ENCODE assay signal across 9 cellular contexts in genomic region chr17:80941743-80942211, GRCh38. TPM values are rescaled to one million over a fixed set of nuclear protein-coding genes. Genes with fewer than 3 reads are reported as not detected.
DNase-seq lines count a peak whose midpoint lies in the region; ATAC-seq and TF ChIP-seq lines count a peak whose summit lies in the region.
"Had no signal": no experiment of that assay in that cellular context is flagged by ENCODE, and none has a peak within 500 bp of the region (broad histone marks: within the 10 kb centered on the region; RNA-seq: fewer than 3 reads in every experiment).

No MANE protein-coding gene starts in this region.

- dilution Hi-C loops in mammary epithelial cell (cut with HindIII; ENCODE audit: low sequenced_read_pairs) = no loop called here

- 95% methylated on average over 20 of the region's 28 CpGs for WGBS in mammary epithelial cell (ENCODE audit: low coverage, missing lambda C conversion rate)

- in situ Hi-C loops in mammary epithelial cell (cut with MboI; ENCODE audit: low sequenced_read_pairs in 2 of 2) = no loop called here

- no peak overlapping the region for H3K27ac ChIP-seq in mammary epithelial cell (ENCODE audit: insufficient read depth, low read depth, low read length)
- H3K27ac ChIP-seq: WERI-Rb-1 had no signal

- DNase-seq in CD14-positive monocyte (ENCODE audit: low spot score) (peak; percentile 22), inferior parietal cortex (ENCODE audit: extremely low spot score) (peak; percentile 8), mammary epithelial cell (no peak), dermis blood vessel endothelial cell (no peak), cerebellum (ENCODE audit: low spot score) (no peak), mesothelial cell of epicardium (ENCODE audit: low spot score in 2 of 2, unreplicated experiment in 2 of 2) (no peak)
- DNase-seq: WERI-Rb-1 had no signal

- CTCF ChIA-PET in mammary epithelial cell (lab: Charles Lee; ENCODE audit: low non-redundant PET) = no interaction called here

- H3K9me3 Mint-ChIP-seq in CD14-positive monocyte (peaks cover 0 to 5% (median 0%) of the 10 kb centered on the region in 7 donors), brain (peaks cover 0 to 5% (median 3%) of the 10 kb centered on the region in 5 experiments), mesothelial cell of epicardium (peaks cover 6% of the 10 kb centered on the region)
- H3K9me3 Mint-ChIP-seq in stimulated activated memory B cell treated with anti-CD40 and anti-IgM and Interleukin-4, amounts not matched to agents 10 μg/mL and 1 μg/mL and 100 μg/mL, for 72 hours = no peaks in the 10 kb centered on the region

- no peak overlapping the region for H3K4me2 ChIP-seq in mammary epithelial cell (ENCODE audit: insufficient read depth, low read depth, low read length)

- H3K4me3 ChIP-seq in mammary epithelial cell (replicated peaks in 1 of 3; ENCODE audit: insufficient read depth in 1 of 3, low read depth in 2 of 3, low read length in 3 of 3) = no peak overlapping the region

- H3K4me3 Mint-ChIP-seq in CD14-positive monocyte = no peak overlapping the region
- peak overlapping the region in 1 of 5 experiments; percentile 19 for H3K4me3 Mint-ChIP-seq in brain
- no peak overlapping the region for H3K4me3 Mint-ChIP-seq in stimulated activated memory B cell treated with anti-CD40 and anti-IgM and Interleukin-4, amounts not matched to agents 10 μg/mL and 1 μg/mL and 100 μg/mL, for 72 hours
- H3K4me3 Mint-ChIP-seq in mesothelial cell of epicardium = no peak overlapping the region

- peaks cover 29 to 46% of the 10 kb centered on the region in 2 donors for H3K36me3 Mint-ChIP-seq in CD14-positive monocyte
- peaks cover 38% of the 10 kb centered on the region for H3K36me3 Mint-ChIP-seq in brain
- H3K36me3 Mint-ChIP-seq in stimulated activated memory B cell treated with anti-CD40 and anti-IgM and Interleukin-4, amounts not matched to agents 10 μg/mL and 1 μg/mL and 100 μg/mL, for 72 hours = peaks cover 52% of the 10 kb centered on the region
- peaks cover 26% of the 10 kb centered on the region for H3K36me3 Mint-ChIP-seq in mesothelial cell of epicardium

- intact Hi-C loops in CD14-positive monocyte (cut with micrococcal nuclease) = no loop called here
- intact Hi-C loops in mammary epithelial cell (cut with micrococcal nuclease) = no loop called here

- TF ChIP-seq CTCF in CD14-positive monocyte (IDR thresholded peaks at IDR 0.05) (no peak), brain (conservative IDR thresholded peaks at IDR 0.05) (no peak), mammary epithelial cell (conservative IDR thresholded peaks at IDR 0.05 in 1 of 2, IDR thresholded peaks at IDR 0.05 in 1 of 2; ENCODE audit: extremely low read depth in 1 of 2, insufficient read depth in 1 of 2, low read depth in 1 of 2, low read length in 2 of 2) (no peak), mesothelial cell of epicardium (IDR thresholded peaks at IDR 0.05; ENCODE audit: unreplicated experiment) (no peak)

- BruUV-seq in mammary epithelial cell (replicated peaks; lab: Mats Ljungman, UMichigan) = no TSS peak

- ATAC-seq in stimulated activated memory B cell treated with anti-CD40 and anti-IgM and Interleukin-4, amounts not matched to agents 10 μg/mL and 1 μg/mL and 100 μg/mL, for 72 hours = no peak

- H3K4me1 Mint-ChIP-seq in CD14-positive monocyte (peaks cover 26% of the 10 kb centered on the region), brain (peaks cover 54% of the 10 kb centered on the region), mesothelial cell of epicardium (peaks cover 2% of the 10 kb centered on the region)
- peaks cover 38% of the 10 kb centered on the region for H3K4me1 Mint-ChIP-seq in stimulated activated memory B cell treated with anti-CD40 and anti-IgM and Interleukin-4, amounts not matched to agents 10 μg/mL and 1 μg/mL and 100 μg/mL, for 72 hours

- no peaks in the 10 kb centered on the region for H3K9me3 ChIP-seq in mammary epithelial cell (replicated peaks; ENCODE audit: insufficient read depth, low read length)

- no peak overlapping the region for H3K9ac ChIP-seq in mammary epithelial cell (ENCODE audit: insufficient read depth, low read length)

- no peaks in the 10 kb centered on the region for H3K36me3 ChIP-seq in mammary epithelial cell (ENCODE audit: insufficient read depth, low read length)

- no peak overlapping the region for H2AFZ ChIP-seq in mammary epithelial cell (ENCODE audit: low read depth, low read length)

- H3K27me3 Mint-ChIP-seq in CD14-positive monocyte (ENCODE audit: low read depth in 3 of 3) (peaks cover 0 to 6% (median 5%) of the 10 kb centered on the region in 3 donors), brain (no peaks in the 10 kb centered on the region), mesothelial cell of epicardium (ENCODE audit: low read depth) (no peaks in the 10 kb centered on the region)
- no peaks in the 10 kb centered on the region for H3K27me3 Mint-ChIP-seq in stimulated activated memory B cell treated with anti-CD40 and anti-IgM and Interleukin-4, amounts not matched to agents 10 μg/mL and 1 μg/mL and 100 μg/mL, for 72 hours

- no peaks in the 10 kb centered on the region for H3K79me2 ChIP-seq in mammary epithelial cell (ENCODE audit: insufficient read depth, low read length)

- H4K20me1 ChIP-seq in mammary epithelial cell (ENCODE audit: insufficient read depth, low read length) = no peaks in the 10 kb centered on the region

- H3K4me1 ChIP-seq in mammary epithelial cell (ENCODE audit: insufficient read depth, low read length) = no peaks in the 10 kb centered on the region

- no peak overlapping the region for H3K27ac Mint-ChIP-seq in CD14-positive monocyte
- H3K27ac Mint-ChIP-seq in brain = peak overlapping the region in 4 of 5 experiments; percentile 90 to 98 (median 94)
- H3K27ac Mint-ChIP-seq in stimulated activated memory B cell treated with anti-CD40 and anti-IgM and Interleukin-4, amounts not matched to agents 10 μg/mL and 1 μg/mL and 100 μg/mL, for 72 hours = peak overlapping the region; percentile 84
- H3K27ac Mint-ChIP-seq in mesothelial cell of epicardium = no peak overlapping the region

- H3K27me3 ChIP-seq in mammary epithelial cell (ENCODE audit: insufficient read depth, low read length) = no peaks in the 10 kb centered on the region

RNA-seq across cellular contexts. Expression of gene CHMP6, which starts 49.9 kb away (rescaled TPM):
- polyA plus RNA-seq in CD14-positive monocyte (10 to 100 TPM; 44.1 to 44.8 TPM), brain (ENCODE audit: insufficient read depth, low read depth, low replicate concordance) (35.2 TPM), mammary epithelial cell (22.9 TPM)
- total RNA-seq in mammary epithelial cell (10 to 100 TPM; 12.0 to 28.1 TPM), dermis blood vessel endothelial cell (19.2 and 28.6 TPM in 2 replicates), cerebellum (13.7 TPM), mesothelial cell of epicardium (23.1 to 26.9 TPM (median 26.5 TPM) in 3 replicates)
- 33.4 TPM for polyA minus RNA-seq in mammary epithelial cell

Comparison
In these comparisons a context has a peak if more than half of its experiments do, and no peak if none do; other contexts are left out.
1. DNase-seq: peak in CD14-positive monocyte (single experiment) and inferior parietal cortex (single experiment); none in mammary epithelial cell (single experiment), dermis blood vessel endothelial cell (single experiment), cerebellum (single experiment) and mesothelial cell of epicardium (0 of 2).
2. H3K27ac Mint-ChIP-seq: peak in brain (4 of 5) and stimulated activated memory B cell treated with anti-CD40 and anti-IgM and Interleukin-4, amounts not matched to agents 10 μg/mL and 1 μg/mL and 100 μg/mL, for 72 hours (single experiment); none in CD14-positive monocyte (0 of 7) and mesothelial cell of epicardium (single experiment).